8 cellular contexts compared by ENCODE assay signal in genomic region chr3:193040836-193041672, GRCh38.
DNase-seq lines count a peak whose midpoint lies in the region; ATAC-seq and TF ChIP-seq lines count a peak whose summit lies in the region.

No MANE protein-coding gene starts in this region.

- no peaks in the 10 kb centered on the region for H3K4me1 ChIP-seq in mucosa of descending colon (ENCODE audit: low read depth)

- H3K36me3 ChIP-seq in GM06990 (ENCODE audit: control insufficient read depth, insufficient read depth, low read length), result no peaks in the 10 kb centered on the region
- H3K36me3 ChIP-seq in mucosa of descending colon (ENCODE audit: low read depth), result no peaks in the 10 kb centered on the region

- TF ChIP-seq CTCF in GM06990 (IDR thresholded peaks at IDR 0.05; ENCODE audit: insufficient read depth, low read length, poor library complexity, severe bottlenecking) (peak; percentile 45), mucosa of descending colon (IDR thresholded peaks at IDR 0.05) (peak; percentile 15)

- ATAC-seq in HG03442 (IDR thresholded peaks at IDR 0.05; ENCODE audit: unreplicated experiment) (peak; percentile 68), mucosa of descending colon (peak; percentile 57), HG03457 (IDR thresholded peaks at IDR 0.05; ENCODE audit: unreplicated experiment) (no peak)

- H3K9me3 ChIP-seq in mucosa of descending colon, result no peaks in the 10 kb centered on the region

- intact Hi-C loops in mucosa of descending colon (cut with DNase I, micrococcal nuclease), result loop anchor here in 1 of 2 donors (2.0 to 10.0 kb wide), 2 partner anchors 224 to 534 kb away; no protein-coding TSS in a partner anchor

- peak; percentile 72 for DNase-seq in A172 (ENCODE audit: low spot score)
- peak; percentile 30 for DNase-seq in GM06990 (ENCODE audit: extremely low read depth, insufficient read length)
- peak; percentile 58 for DNase-seq in NCI-H748 (lab: John Stamatoyannopoulos, UW; ENCODE audit: unreplicated experiment)
- peak; percentile 62 for DNase-seq in cerebellar cortex (ENCODE audit: low spot score)
- peak in 1 of 3 donors; percentile 4 for DNase-seq in mucosa of descending colon
- DNase-seq in UCSD-AML1 (lab: John Stamatoyannopoulos, UW; ENCODE audit: unreplicated experiment), result no peak

- H3K4me3 ChIP-seq in GM06990 (replicated peaks; ENCODE audit: low read depth, low read length) (no peak overlapping the region), mucosa of descending colon (no peak overlapping the region)

- no peaks in the 10 kb centered on the region for H3K27me3 ChIP-seq in GM06990 (replicated peaks; ENCODE audit: control insufficient read depth, insufficient read depth, low read length)
